In the genomic region with DNA sequence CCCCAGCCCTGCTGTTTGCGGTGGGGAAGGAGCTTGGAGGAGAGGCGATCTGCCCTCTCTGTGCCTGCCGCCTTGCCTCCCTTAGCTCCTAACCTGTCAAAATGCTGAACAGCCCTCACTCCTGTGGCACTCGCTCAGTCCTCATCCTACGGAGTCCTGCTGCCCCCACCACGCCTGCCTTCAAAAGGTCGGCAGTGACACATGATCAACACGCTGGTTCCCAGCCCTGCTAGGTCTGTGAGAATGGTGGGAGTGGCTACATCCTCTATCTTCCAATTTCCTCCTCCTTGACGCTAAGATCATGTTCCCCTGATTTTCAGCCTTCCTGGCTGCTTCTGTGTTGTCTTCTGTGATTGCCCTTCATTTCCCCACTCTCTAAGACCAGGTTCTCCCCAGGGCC, we compare ENCODE assay signal across 16 cellular contexts.
DNase-seq lines count a peak whose midpoint lies in the region; ATAC-seq and TF ChIP-seq lines count a peak whose summit lies in the region.
"Had no signal": no experiment of that assay in that cellular context is flagged by ENCODE, and none has a peak within 500 bp of the region (broad histone marks: within the 10 kb centered on the region; RNA-seq: fewer than 3 reads in every experiment).

No MANE protein-coding gene starts in this region.

- BruUV-seq in PC-9 (replicated peaks; lab: Mats Ljungman, UMichigan) = no TSS peak

- 29 to 52% methylated on average over 7 to 8 of the region's 9 CpGs for WGBS in esophagus squamous epithelium, 2 donors
- WGBS in smooth muscle cell (ENCODE audit: low lambda C conversion rate) = 69% methylated on average over 9 of the region's 9 CpGs
- 26 to 47% methylated on average over 3 to 7 of the region's 9 CpGs for whole genome bisulfite sequencing in gastroesophageal sphincter (ENCODE audit: low coverage in 1 of 2), 2 donors

- H3K36me3 ChIP-seq in PC-9 (ENCODE audit: low read depth) (no peaks in the 10 kb centered on the region), esophagus squamous epithelium (no peaks in the 10 kb centered on the region), smooth muscle cell (ENCODE audit: low read depth) (no peaks in the 10 kb centered on the region), gastroesophageal sphincter (no peaks in the 10 kb centered on the region)
- H3K36me3 ChIP-seq: HAP-1 had no signal

- H3K4me1 ChIP-seq in PC-9 (replicated peaks; ENCODE audit: insufficient read depth) = peaks cover 71% of the 10 kb centered on the region
- H3K4me1 ChIP-seq in esophagus squamous epithelium = peaks cover under 1 to 47% (median 8%) of the 10 kb centered on the region in 3 donors
- H3K4me1 ChIP-seq in smooth muscle cell (ENCODE audit: low read depth) = no peaks in the 10 kb centered on the region
- H3K4me1 ChIP-seq in gastroesophageal sphincter = no peaks in the 10 kb centered on the region
- H3K4me1 ChIP-seq: HAP-1 had no signal

- H3K27me3 ChIP-seq in PC-9 (ENCODE audit: insufficient read depth, low read depth) (no peaks in the 10 kb centered on the region), esophagus squamous epithelium (peaks cover 0 to 16% (median 0%) of the 10 kb centered on the region in 4 donors), smooth muscle cell (ENCODE audit: low read depth) (peaks cover 34% of the 10 kb centered on the region), gastroesophageal sphincter (peaks cover 47% of the 10 kb centered on the region)

- no peak overlapping the region for H3K9ac ChIP-seq in smooth muscle cell (ENCODE audit: low read depth)
- H3K9ac ChIP-seq: GM23248 had no signal

- H2AFZ ChIP-seq in PC-9 = peak overlapping the region; percentile 49
- H2AFZ ChIP-seq in smooth muscle cell (ENCODE audit: low read depth) = no peak overlapping the region
- H2AFZ ChIP-seq: GM23248 had no signal

- H3K4me2 ChIP-seq in PC-9 (peak overlapping the region; percentile 75), smooth muscle cell (no peak overlapping the region)

- H3K4me3 ChIP-seq in PC-9 = peak overlapping the region; percentile 25; the same call in 1 of the 2 replicates
- no peak overlapping the region for H3K4me3 ChIP-seq in esophagus squamous epithelium
- H3K4me3 ChIP-seq in smooth muscle cell = no peak overlapping the region
- no peak overlapping the region for H3K4me3 ChIP-seq in gastroesophageal sphincter
- H3K4me3 ChIP-seq: GM23248, HAP-1 had no signal

- no peaks in the 10 kb centered on the region for H3K9me3 ChIP-seq in PC-9 (ENCODE audit: insufficient read depth, low read depth)
- no peaks in the 10 kb centered on the region for H3K9me3 ChIP-seq in esophagus squamous epithelium
- no peaks in the 10 kb centered on the region for H3K9me3 ChIP-seq in smooth muscle cell (replicated peaks; ENCODE audit: low read depth)
- no peaks in the 10 kb centered on the region for H3K9me3 ChIP-seq in gastroesophageal sphincter
- H3K9me3 ChIP-seq: HAP-1 had no signal

- POLR2A ChIA-PET in PC-9 (lab: Charles Lee; ENCODE audit: unreplicated experiment) = no interaction called here

- H3K27ac ChIP-seq in PC-9 (peak overlapping the region; percentile 90), esophagus squamous epithelium (peak overlapping the region in 3 of 4 donors; percentile 32 to 61 (median 57)), smooth muscle cell (ENCODE audit: low read depth) (no peak overlapping the region), gastroesophageal sphincter (no peak overlapping the region)
- H3K27ac ChIP-seq: GM23248 had no signal

- H4K20me1 ChIP-seq in PC-9 (ENCODE audit: insufficient read depth) = no peaks in the 10 kb centered on the region
- H4K20me1 ChIP-seq in smooth muscle cell (ENCODE audit: low read depth) = no peaks in the 10 kb centered on the region

- DNase-seq in NOMO-1 treated with dmso at 0.1 percent for 144 hours (lab: John Stamatoyannopoulos, UW; ENCODE audit: unreplicated experiment) = peak; percentile 34
- no peak for DNase-seq in NOMO-1 (lab: John Stamatoyannopoulos, UW; ENCODE audit: unreplicated experiment in 2 of 2)
- DNase-seq in PC-9 = peak in 1 of 2 experiments; percentile 72
- no peak for DNase-seq in esophagus squamous epithelium (lab: John Stamatoyannopoulos, UW)
- DNase-seq in smooth muscle cell (lab: John Stamatoyannopoulos, UW; ENCODE audit: unreplicated experiment) = no peak
- no peak for DNase-seq in stimulated activated CD4-positive, alpha-beta T cell treated with anti-CD3 and anti-CD28 coated beads, Interleukin-15, amount 100 ng/mL, for 24 hours
- DNase-seq: ACHN; C1 segment of cervical spinal cord; Calu3; CD4-positive, alpha-beta T cell; DMS 273 treated with DMSO at 0.1 percent for 48 hours; GM23248 had no signal

- ATAC-seq in GM21737 (IDR thresholded peaks at IDR 0.05; ENCODE audit: unreplicated experiment) (no peak), gastroesophageal sphincter (no peak)
- ATAC-seq: HepG2 had no signal

- H3F3A ChIP-seq in PC-9 (ENCODE audit: insufficient read depth, low read depth) = peaks cover 41% of the 10 kb centered on the region
- no peaks in the 10 kb centered on the region for H3F3A ChIP-seq in smooth muscle cell (ENCODE audit: low read depth)

- H3K79me2 ChIP-seq in PC-9 (ENCODE audit: low read depth) = no peaks in the 10 kb centered on the region
- H3K79me2 ChIP-seq in smooth muscle cell (ENCODE audit: low read depth) = no peaks in the 10 kb centered on the region

- H3K9me2 ChIP-seq in PC-9 (ENCODE audit: insufficient read depth) = no peaks in the 10 kb centered on the region

- intact Hi-C loops in PC-9 (cut with micrococcal nuclease; ENCODE audit: unreplicated experiment) (no loop called here), esophagus squamous epithelium (cut with DNase I) (no loop called here)

- TF ChIP-seq EP300 in gastroesophageal sphincter (IDR thresholded peaks at IDR 0.05) = no peak

- TF ChIP-seq POLR2A in esophagus squamous epithelium (IDR thresholded peaks at IDR 0.05) (no peak), gastroesophageal sphincter (IDR thresholded peaks at IDR 0.05) (no peak)

- TF ChIP-seq CTCF in PC-9 (conservative IDR thresholded peaks at IDR 0.05) = no peak
- no peak for TF ChIP-seq CTCF in esophagus squamous epithelium (IDR thresholded peaks at IDR 0.05)
- TF ChIP-seq CTCF in smooth muscle cell (IDR thresholded peaks at IDR 0.05; ENCODE audit: borderline replicate concordance, insufficient read depth, poor library complexity, severe bottlenecking) = no peak
- no peak for TF ChIP-seq CTCF in gastroesophageal sphincter (IDR thresholded peaks at IDR 0.05)

- CTCF ChIA-PET in PC-9 (lab: Charles Lee) = no interaction called here

Comparison
In these comparisons a context has a peak if more than half of its experiments do, and no peak if none do; other contexts are left out.
1. H3K27ac ChIP-seq: peak in PC-9 (single experiment) and esophagus squamous epithelium (3 of 4); none in smooth muscle cell (single experiment) and gastroesophageal sphincter (0 of 4).